In genomic region chr12:122137229-122137628, GRCh38 we compare ENCODE assay signal across 11 cellular contexts. TPM values are rescaled to one million over a fixed set of nuclear protein-coding genes. Genes with fewer than 3 reads are reported as not detected.
DNase-seq lines count a peak whose midpoint lies in the region; ATAC-seq and TF ChIP-seq lines count a peak whose summit lies in the region.
"Had no signal": no experiment of that assay in that cellular context is flagged by ENCODE, and none has a peak within 500 bp of the region (broad histone marks: within the 10 kb centered on the region; RNA-seq: fewer than 3 reads in every experiment).

No MANE protein-coding gene starts in this region.

- H2AFZ ChIP-seq in OCI-LY1 (ENCODE audit: low read length): no peak overlapping the region

- peaks cover 6% of the 10 kb centered on the region for H3K4me1 ChIP-seq in OCI-LY1 (ENCODE audit: insufficient read depth, low read length, severe bottlenecking)
- H3K4me1 ChIP-seq: colonic mucosa had no signal

- peak; percentile 74 for TF ChIP-seq CTCF in OCI-LY1 (IDR thresholded peaks at IDR 0.05; ENCODE audit: low read length)
- TF ChIP-seq CTCF in fibroblast of pulmonary artery (IDR thresholded peaks at IDR 0.05; ENCODE audit: low read length, missing control alignments): peak; percentile 19
- peak; percentile 40 for TF ChIP-seq CTCF in retinal pigment epithelial cell (conservative IDR thresholded peaks at IDR 0.05; ENCODE audit: low read depth, low read length)

- H3K27ac ChIP-seq in OCI-LY1 (ENCODE audit: low read depth, low read length, poor library complexity, severe bottlenecking): no peak overlapping the region
- H3K27ac ChIP-seq: colonic mucosa, esophagus squamous epithelium had no signal

- in situ Hi-C loops in G401 (cut with HindIII; ENCODE audit: low sequenced_read_pairs): no loop called here

- H4K20me1 ChIP-seq in OCI-LY1 (ENCODE audit: insufficient read depth, low read length): no peaks in the 10 kb centered on the region

- H3K79me2 ChIP-seq in OCI-LY1 (ENCODE audit: insufficient read depth, low read length): no peaks in the 10 kb centered on the region

- peak; percentile 34 for DNase-seq in NCI-H82 (lab: John Stamatoyannopoulos, UW)
- DNase-seq in NCI-H82 treated with DMSO at 0.1 percent for 48 hours (lab: John Stamatoyannopoulos, UW; ENCODE audit: unreplicated experiment): no peak
- no peak for DNase-seq in fibroblast of pulmonary artery (ENCODE audit: low read depth)
- no peak for DNase-seq in retinal pigment epithelial cell (ENCODE audit: low read depth)
- no peak for DNase-seq in Ammon's horn (ENCODE audit: low spot score)
- DNase-seq in G401 (ENCODE audit: low spot score): no peak
- DNase-seq: activated CD4-positive, CD25-positive, alpha-beta regulatory T cell; esophagus squamous epithelium had no signal

- no peaks in the 10 kb centered on the region for H3K9me3 ChIP-seq in OCI-LY1 (ENCODE audit: low read length)
- H3K9me3 ChIP-seq: colonic mucosa, esophagus squamous epithelium had no signal

- H3K4me3 ChIP-seq in OCI-LY1 (ENCODE audit: low read depth, low read length, poor library complexity, severe bottlenecking) (no peak overlapping the region), fibroblast of pulmonary artery (replicated peaks; ENCODE audit: low read depth, low read length) (no peak overlapping the region), retinal pigment epithelial cell (ENCODE audit: low read length) (no peak overlapping the region)
- H3K4me3 ChIP-seq: colonic mucosa, esophagus squamous epithelium had no signal

- peak overlapping the region; percentile 31; the same call in 1 of the 2 replicates for H3K4me2 ChIP-seq in OCI-LY1 (ENCODE audit: low read length)

- peaks cover 18% of the 10 kb centered on the region for H3K36me3 ChIP-seq in OCI-LY1 (ENCODE audit: insufficient read depth, low read length)

- no peaks in the 10 kb centered on the region for H3K27me3 ChIP-seq in OCI-LY1 (ENCODE audit: insufficient read depth, low read length)
- H3K27me3 ChIP-seq: colonic mucosa, esophagus squamous epithelium had no signal

- no peaks in the 10 kb centered on the region for H3F3A ChIP-seq in OCI-LY1 (ENCODE audit: insufficient read depth, low read length)

- ATAC-seq in HG03442 (IDR thresholded peaks at IDR 0.05; ENCODE audit: unreplicated experiment): no peak

- H3K9me2 ChIP-seq in OCI-LY1 (ENCODE audit: low read depth, low read length): no peaks in the 10 kb centered on the region

- no peak overlapping the region for H3K9ac ChIP-seq in OCI-LY1 (ENCODE audit: low read length)

RNA-seq across cellular contexts. Expression of gene IL31, which starts 36.8 kb away (rescaled TPM):
- total RNA-seq in G401 (2014; rRNA removed; shearing (Covaris generic)): not detected in 2 replicates
- total RNA-seq: colonic mucosa, esophagus squamous epithelium had no signal

RNA-seq across cellular contexts. Expression of gene LRRC43, which starts 45.7 kb away (rescaled TPM):
- not detected in 2 replicates for total RNA-seq in G401 (2014; rRNA removed; shearing (Covaris generic))

RNA-seq across cellular contexts. Expression of gene MLXIP, which starts 58.7 kb away (rescaled TPM):
- total RNA-seq in G401 (2014; rRNA removed; shearing (Covaris generic)): 4.3 and 4.6 TPM in 2 replicates

Comparison
In these comparisons a context has a peak if more than half of its experiments do, and no peak if none do; other contexts are left out.
1. CTCF ChIP-seq: peak in every context shown above with its lines; median percentile 74 in OCI-LY1; 40 in retinal pigment epithelial cell; 19 in fibroblast of pulmonary artery.